9 cellular contexts compared by ENCODE assay signal in the genomic region with DNA sequence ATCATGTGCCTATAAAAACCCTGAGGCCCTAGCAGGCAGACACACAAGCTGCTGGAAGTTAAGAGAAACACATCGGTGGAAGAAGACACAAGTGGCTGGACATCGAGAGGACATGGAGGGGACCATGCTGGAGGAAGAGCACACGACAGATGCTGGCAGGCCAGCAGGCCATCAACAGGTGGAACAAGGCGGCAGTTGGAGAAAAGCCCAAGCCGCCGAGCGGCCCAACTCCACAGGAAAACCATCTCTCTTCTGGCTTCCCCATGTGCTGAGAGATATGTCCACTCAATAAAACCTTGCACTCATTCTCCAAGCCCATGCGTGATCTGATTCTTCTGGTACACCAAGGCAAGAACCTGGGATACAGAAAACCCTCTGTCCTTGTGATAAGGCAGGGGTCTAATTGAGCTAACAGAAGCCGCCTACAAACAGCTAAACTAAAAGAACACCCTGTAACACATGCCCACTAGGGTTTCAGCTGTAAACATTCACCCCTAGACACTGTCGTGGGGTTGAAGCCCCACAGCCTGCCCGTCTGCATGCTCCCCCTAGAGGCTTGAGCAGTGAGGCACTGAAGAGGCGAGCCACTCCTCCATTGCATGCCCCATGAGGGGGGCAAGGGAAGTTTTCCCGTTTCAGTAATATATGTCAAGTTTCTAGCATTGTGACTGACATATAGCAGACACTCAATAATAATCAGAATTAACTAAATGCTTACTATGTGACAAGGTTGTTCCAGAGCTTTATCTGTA. TPM values are rescaled to one million over a fixed set of nuclear protein-coding genes. Genes with fewer than 3 reads are reported as not detected.
DNase-seq lines count a peak whose midpoint lies in the region; ATAC-seq, FAIRE-seq and TF ChIP-seq lines count a peak whose summit lies in the region.
"Had no signal": no experiment of that assay in that cellular context is flagged by ENCODE, and none has a peak within 500 bp of the region (broad histone marks: within the 10 kb centered on the region; RNA-seq: fewer than 3 reads in every experiment).

No MANE protein-coding gene starts in this region.

- H3K9me2 ChIP-seq in SU-DHL-6 (replicated peaks; ENCODE audit: insufficient read depth, low read length), result no peaks in the 10 kb centered on the region

- H2AK5ac ChIP-seq in mesenchymal stem cell (ENCODE audit: low read length, severe bottlenecking), result no peak overlapping the region

- H3K9me3 ChIP-seq in SU-DHL-6 (ENCODE audit: insufficient read depth, low read length), result no peaks in the 10 kb centered on the region
- H3K9me3 ChIP-seq in HepG2 (ENCODE audit: low read length), result no peaks in the 10 kb centered on the region
- no peaks in the 10 kb centered on the region for H3K9me3 ChIP-seq in mesenchymal stem cell (ENCODE audit: control insufficient read depth, low read length)

- no peak for FAIRE-seq in HepG2 (lab: Jason Lieb, UNC)

- no TSS peak for BruUV-seq in HepG2 (replicated peaks; lab: Mats Ljungman, UMichigan)

- H3K4ac ChIP-seq in mesenchymal stem cell (ENCODE audit: low read depth in 1 of 2, low read length in 2 of 2), result no peak overlapping the region

- H3K18ac ChIP-seq in mesenchymal stem cell (ENCODE audit: low read depth in 1 of 2, low read length in 2 of 2), result no peak overlapping the region

- TF ChIP-seq CTCF in GM12865 (IDR thresholded peaks at IDR 0.05; ENCODE audit: insufficient read depth, low read depth, low read length, missing control alignments) (peak; percentile 57), HFF-Myc (IDR thresholded peaks at IDR 0.05; ENCODE audit: low read depth, low read length, missing control alignments) (peak; percentile 28), SU-DHL-6 (IDR thresholded peaks at IDR 0.05; ENCODE audit: insufficient read depth, low read length, poor library complexity, severe bottlenecking) (peak; percentile 50), HepG2 (CRISPR knock-in tag; IDR thresholded peaks at IDR 0.05) (peak; percentile 68)

- H2BK12ac ChIP-seq in mesenchymal stem cell (ENCODE audit: low read length in 2 of 2), result no peak overlapping the region

- no peak overlapping the region for H2BK15ac ChIP-seq in mesenchymal stem cell (ENCODE audit: low read depth, poor library complexity, severe bottlenecking)

- H3K27ac ChIP-seq in SU-DHL-6 (ENCODE audit: low read depth, low read length) (no peak overlapping the region), HepG2 (ENCODE audit: extremely low read length, insufficient read depth, low read length) (no peak overlapping the region), substantia nigra (ENCODE audit: low read depth, low read length, poor library complexity, severe bottlenecking) (no peak overlapping the region), mesenchymal stem cell (ENCODE audit: low read length, poor library complexity, severe bottlenecking) (no peak overlapping the region)

- no peak overlapping the region for H3K23ac ChIP-seq in mesenchymal stem cell (ENCODE audit: low read length in 2 of 2)

- H3K4me3 ChIP-seq in GM12865 (ENCODE audit: low read depth, low read length) (no peak overlapping the region), HFF-Myc (replicated peaks; ENCODE audit: low read depth, low read length) (no peak overlapping the region), SU-DHL-6 (ENCODE audit: insufficient read depth, low read length, poor library complexity, severe bottlenecking) (no peak overlapping the region), HepG2 (replicated peaks in 1 of 3; ENCODE audit: insufficient read depth in 1 of 3, low read depth in 2 of 3, low read length in 3 of 3) (no peak overlapping the region), mesenchymal stem cell (ENCODE audit: insufficient read depth in 1 of 2, low read depth in 1 of 2, low read length in 2 of 2) (no peak overlapping the region)

- 71% methylated on average over 11 of the region's 13 CpGs for WGBS in HepG2 (ENCODE audit: low lambda C conversion rate)
- WGBS in mesenchymal stem cell, result 82% methylated on average over 11 of the region's 13 CpGs

- H3K79me2 ChIP-seq in SU-DHL-6 (ENCODE audit: insufficient read depth, low read length) (no peaks in the 10 kb centered on the region), HepG2 (ENCODE audit: insufficient read depth, low read length) (no peaks in the 10 kb centered on the region)

- no peaks in the 10 kb centered on the region for H4K20me1 ChIP-seq in SU-DHL-6 (ENCODE audit: low read depth, low read length)
- no peaks in the 10 kb centered on the region for H4K20me1 ChIP-seq in HepG2 (ENCODE audit: insufficient read depth, low read length)

- no peak overlapping the region for H2AFZ ChIP-seq in SU-DHL-6 (ENCODE audit: low read depth, low read length, severe bottlenecking)
- H2AFZ ChIP-seq in HepG2 (ENCODE audit: low read length), result no peak overlapping the region
- H2AFZ ChIP-seq in mesenchymal stem cell (ENCODE audit: low read depth, low read length), result no peak overlapping the region

- H3K36me3 ChIP-seq in SU-DHL-6 (ENCODE audit: low read length) (no peaks in the 10 kb centered on the region), HepG2 (replicated peaks in 1 of 2; ENCODE audit: control insufficient read depth in 1 of 2, insufficient read depth in 2 of 2, low read length in 2 of 2) (no peaks in the 10 kb centered on the region), mesenchymal stem cell (ENCODE audit: control insufficient read depth in 1 of 2, insufficient read depth in 2 of 2, low read depth in 1 of 2, low read length in 2 of 2) (no peaks in the 10 kb centered on the region)

- no peak overlapping the region for H3K9ac ChIP-seq in SU-DHL-6 (ENCODE audit: low read length)
- no peak overlapping the region for H3K9ac ChIP-seq in HepG2 (ENCODE audit: insufficient read depth, low read depth, low read length)
- H3K9ac ChIP-seq in mesenchymal stem cell (ENCODE audit: low read length), result no peak overlapping the region

- no peak overlapping the region for H2BK5ac ChIP-seq in mesenchymal stem cell (ENCODE audit: low read depth, low read length, poor library complexity, severe bottlenecking)

- CTCF ChIA-PET in HepG2 (lab: Yijun Ruan, JAX; ENCODE audit: low intra/inter-chr PET ratio, low total read pairs), result interaction anchor here (0.8 kb wide), 2 partner anchors 71 to 170 kb away, joined by 3 read pairs; no protein-coding TSS in a partner anchor

- H3K4me2 ChIP-seq in SU-DHL-6 (ENCODE audit: low read depth, low read length, poor library complexity, severe bottlenecking), result no peak overlapping the region
- H3K4me2 ChIP-seq in HepG2 (ENCODE audit: low read depth, low read length), result no peak overlapping the region
- H3K4me2 ChIP-seq in mesenchymal stem cell (ENCODE audit: low read length, poor library complexity, severe bottlenecking), result no peak overlapping the region

- H2BK120ac ChIP-seq in mesenchymal stem cell (ENCODE audit: low read depth, low read length), result no peak overlapping the region

- TF ChIP-seq EP300 in HepG2 (IDR thresholded peaks at IDR 0.05; ENCODE audit: low read depth in 2 of 2, low read length in 2 of 2) (no peak), HepG2 (CRISPR knock-in tag; IDR thresholded peaks at IDR 0.05; ENCODE audit: borderline replicate concordance) (no peak)

- H3K4me1 ChIP-seq in HepG2 (ENCODE audit: insufficient read depth, low read length) (peaks cover 7% of the 10 kb centered on the region; the same call in 1 of the 2 replicates), mesenchymal stem cell (ENCODE audit: control insufficient read depth, insufficient read depth, low read depth, low read length) (no peaks in the 10 kb centered on the region)

- H3K79me1 ChIP-seq in mesenchymal stem cell (replicated peaks; ENCODE audit: low read length, poor library complexity, severe bottlenecking), result no peaks in the 10 kb centered on the region

- DNase-seq in GM12865 (ENCODE audit: low read depth), result peak; percentile 26
- DNase-seq in HFF-Myc (ENCODE audit: extremely low read depth, low read depth), result no peak
- peak; percentile 7 for DNase-seq in HepG2 (ENCODE audit: low spot score)
- no peak for DNase-seq in substantia nigra (lab: John Stamatoyannopoulos, UW)
- DNase-seq in mesenchymal stem cell, result no peak
- DNase-seq in ureter (ENCODE audit: low spot score), result no peak
- no peak for DNase-seq in cerebellar cortex (ENCODE audit: low spot score)

- no peak overlapping the region for H4K91ac ChIP-seq in mesenchymal stem cell (ENCODE audit: low read length)

- no peak for TF ChIP-seq POLR2A in HepG2 (IDR thresholded peaks at IDR 0.05; ENCODE audit: insufficient read depth in 1 of 2, low read depth in 2 of 2, low read length in 2 of 2)

- peaks cover 2% of the 10 kb centered on the region; the same call in 1 of the 2 replicates for H3F3A ChIP-seq in SU-DHL-6 (ENCODE audit: insufficient read depth)

- POLR2A ChIA-PET in HepG2 (lab: Yijun Ruan, JAX), result no interaction called here

- peak; percentile 97 for ATAC-seq in HepG2

- TF ChIP-seq RAD21 in HepG2 (CRISPR knock-in tag; IDR thresholded peaks at IDR 0.05), result no peak

- H3K27me3 ChIP-seq in SU-DHL-6 (ENCODE audit: low read length), result no peaks in the 10 kb centered on the region
- no peaks in the 10 kb centered on the region; a peak in 1 of 5 replicates for H3K27me3 ChIP-seq in HepG2 (ENCODE audit: control insufficient read depth in 1 of 2, insufficient read depth in 2 of 2, low read length in 2 of 2)
- peaks cover 0 to 5% of the 10 kb centered on the region in 2 experiments for H3K27me3 ChIP-seq in mesenchymal stem cell (ENCODE audit: control insufficient read depth in 1 of 2, insufficient read depth in 1 of 2, low read length in 2 of 2)

- in situ Hi-C loops in HepG2 (cut with HindIII; ENCODE audit: extremely low pct_ligation_motif_present, low pct_unique_long_range_greater_than_20kb), result loop anchor here (5.0 kb wide), 1 partner anchor 317 kb away; the partner anchor contains the start of gene BIRC2

- H4K8ac ChIP-seq in mesenchymal stem cell (ENCODE audit: low read length), result no peak overlapping the region

- intact Hi-C loops in HepG2 (cut with micrococcal nuclease; ENCODE audit: unreplicated experiment), result no loop called here

- no peak overlapping the region for H3K14ac ChIP-seq in mesenchymal stem cell (ENCODE audit: low read length in 2 of 2)

RNA-seq across cellular contexts. Expression of gene MMP20, which starts 39.0 kb away (rescaled TPM):
- total RNA-seq in HepG2 (2016; rRNA removed; fragmentation: Illumina TruSeq; extraction: Trizol) (not detected in 2 replicates), ureter (not detected)
- total RNA-seq in HepG2 (2016; cell fraction: cytosol; rRNA removed; fragmentation: Illumina TruSeq; extraction: Trizol; ENCODE audit: low read depth), result not detected in 2 replicates
- not detected in 2 replicates for total RNA-seq in HepG2 (2016; cell fraction: insoluble cytoplasmic fraction; rRNA removed; fragmentation: Illumina TruSeq; extraction: Trizol)
- total RNA-seq in HepG2 (2016; cell fraction: membrane; rRNA removed; fragmentation: Illumina TruSeq; extraction: Trizol), result not detected in 2 replicates
- total RNA-seq in HepG2 (2016; cell fraction: nucleus; rRNA removed; fragmentation: Illumina TruSeq; extraction: Trizol), result not detected in 2 replicates
- 0.05 and 0.12 TPM in 2 replicates for polyA plus RNA-seq in HepG2 (2011; rRNA removed)
- 0.05 and 0.13 TPM in 2 replicates for polyA plus RNA-seq in HepG2 (2011; cell fraction: cytosol; rRNA removed)
- polyA plus RNA-seq in HepG2 (2011; cell fraction: nucleus; rRNA removed), result not detected in 2 replicates
- polyA plus RNA-seq in HepG2 (2012), result 0.11 and 0.31 TPM in 2 replicates
- not detected in 2 replicates for polyA plus RNA-seq in HepG2 (2016; cell fraction: cytosol; fragmentation: Illumina TruSeq; extraction: Trizol; ENCODE audit: low read depth)
- polyA plus RNA-seq in HepG2 (2016; cell fraction: insoluble cytoplasmic fraction; fragmentation: Illumina TruSeq; extraction: Trizol; ENCODE audit: low read depth), result not detected in 2 replicates
- polyA plus RNA-seq in HepG2 (2016; cell fraction: membrane; fragmentation: Illumina TruSeq; extraction: Trizol; ENCODE audit: low read depth), result not detected in 2 replicates
- polyA plus RNA-seq in HepG2 (2016; cell fraction: nucleus; fragmentation: Illumina TruSeq; extraction: Trizol; ENCODE audit: insufficient read depth, low read depth), result not detected in 2 replicates
- polyA minus RNA-seq in HepG2 (2011; rRNA and poly(A)+ RNA removed; ENCODE audit: low replicate concordance), result not detected in 2 replicates
- not detected in 2 replicates for polyA minus RNA-seq in HepG2 (2011; cell fraction: cytosol; rRNA and poly(A)+ RNA removed)
- polyA minus RNA-seq in HepG2 (2011; cell fraction: nucleus; rRNA and poly(A)+ RNA removed), result 0.25 TPM in 1 of 2 replicates, not detected in the other
- polyA plus RNA-seq in mesenchymal stem cell (2013, experiment 1 of 2), result not detected
- not detected for polyA plus RNA-seq in mesenchymal stem cell (2013, experiment 2 of 2)
- total RNA-seq: lower leg skin had no signal

RNA-seq across cellular contexts. Expression of gene MMP27, which starts 41.4 kb away (rescaled TPM):
- not detected in 2 replicates for total RNA-seq in HepG2 (2016; rRNA removed; fragmentation: Illumina TruSeq; extraction: Trizol)
- not detected in 2 replicates for total RNA-seq in HepG2 (2016; cell fraction: cytosol; rRNA removed; fragmentation: Illumina TruSeq; extraction: Trizol; ENCODE audit: low read depth)
- total RNA-seq in HepG2 (2016; cell fraction: insoluble cytoplasmic fraction; rRNA removed; fragmentation: Illumina TruSeq; extraction: Trizol), result not detected in 2 replicates
- not detected in 2 replicates for total RNA-seq in HepG2 (2016; cell fraction: membrane; rRNA removed; fragmentation: Illumina TruSeq; extraction: Trizol)
- not detected in 2 replicates for total RNA-seq in HepG2 (2016; cell fraction: nucleus; rRNA removed; fragmentation: Illumina TruSeq; extraction: Trizol)
- polyA plus RNA-seq in HepG2 (2011; rRNA removed), result not detected in 2 replicates
- polyA plus RNA-seq in HepG2 (2011; cell fraction: cytosol; rRNA removed), result not detected in 2 replicates
- not detected in 2 replicates for polyA plus RNA-seq in HepG2 (2011; cell fraction: nucleus; rRNA removed)
- not detected in 2 replicates for polyA plus RNA-seq in HepG2 (2012)
- polyA plus RNA-seq in HepG2 (2016; cell fraction: cytosol; fragmentation: Illumina TruSeq; extraction: Trizol; ENCODE audit: low read depth), result not detected in 2 replicates
- not detected in 2 replicates for polyA plus RNA-seq in HepG2 (2016; cell fraction: insoluble cytoplasmic fraction; fragmentation: Illumina TruSeq; extraction: Trizol; ENCODE audit: low read depth)
- polyA plus RNA-seq in HepG2 (2016; cell fraction: membrane; fragmentation: Illumina TruSeq; extraction: Trizol; ENCODE audit: low read depth), result not detected in 2 replicates
- not detected in 2 replicates for polyA plus RNA-seq in HepG2 (2016; cell fraction: nucleus; fragmentation: Illumina TruSeq; extraction: Trizol; ENCODE audit: insufficient read depth, low read depth)
- not detected in 2 replicates for polyA minus RNA-seq in HepG2 (2011; rRNA and poly(A)+ RNA removed; ENCODE audit: low replicate concordance)
- not detected in 2 replicates for polyA minus RNA-seq in HepG2 (2011; cell fraction: cytosol; rRNA and poly(A)+ RNA removed)
- not detected in 2 replicates for polyA minus RNA-seq in HepG2 (2011; cell fraction: nucleus; rRNA and poly(A)+ RNA removed)
- polyA plus RNA-seq in mesenchymal stem cell (2013, experiment 1 of 2), result not detected
- polyA plus RNA-seq in mesenchymal stem cell (2013, experiment 2 of 2), result not detected
- not detected for total RNA-seq in ureter

Comparison
In these comparisons a context has a peak if more than half of its experiments do, and no peak if none do; other contexts are left out.
1. DNase-seq: peak in GM12865 (single experiment) and HepG2 (single experiment); none in HFF-Myc (single experiment), substantia nigra (0 of 49), mesenchymal stem cell (single experiment), ureter (single experiment) and cerebellar cortex (single experiment).
2. Peak in every context shown above with its lines, with median percentiles within 50 percentile points of each other: CTCF ChIP-seq.